23 cellular contexts compared by ENCODE assay signal in the genomic region with DNA sequence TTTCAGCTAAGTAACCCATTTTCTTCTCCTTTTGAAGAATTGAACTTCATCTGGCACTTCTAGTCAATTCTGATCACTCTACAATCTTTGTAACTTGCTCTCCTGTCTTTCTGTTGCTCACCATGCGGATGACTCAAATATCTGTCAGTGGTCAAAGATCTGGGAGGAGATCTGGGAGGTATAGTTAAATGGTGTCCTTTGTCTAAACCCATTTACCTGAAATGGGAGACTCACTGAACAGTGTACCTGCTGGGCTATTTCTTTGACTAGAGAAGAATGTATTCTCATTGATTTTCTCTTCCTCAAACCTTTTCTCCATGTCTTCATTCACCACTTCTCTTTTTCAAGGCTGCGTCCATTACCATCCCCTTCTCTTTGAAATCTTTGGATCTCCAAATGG. TPM values are rescaled to one million over a fixed set of nuclear protein-coding genes. Genes with fewer than 3 reads are reported as not detected.
"Had no signal": no experiment of that assay in that cellular context is flagged by ENCODE, and none has a peak within 500 bp of the region (broad histone marks: within the 10 kb centered on the region; RNA-seq: fewer than 3 reads in every experiment).

No MANE protein-coding gene starts in this region.

- H3K9me3 ChIP-seq: ascending aorta, body of pancreas had no signal

- H3K27ac Mint-ChIP-seq: activated B cell treated with CpG ODN at 0.5 μM for 24 hours; activated CD4-positive, alpha-beta T cell treated with anti-CD3 and anti-CD28 coated beads, Interleukin-2, amount 10 ng/mL, durations not matched to agents 24 days and 14 days; activated CD8-positive, alpha-beta memory T cell treated with anti-CD3 and anti-CD28 coated beads, Interleukin-2, amount 10 ng/mL, durations not matched to agents 7 days and 5 days; activated naive CD8-positive, alpha-beta T cell treated with anti-CD3 and anti-CD28 coated beads, Interleukin-2, amount 50 U/mL, for 24 hours; activated T-cell treated with anti-CD3 and anti-CD28 coated beads, Interleukin-2, amount 50 U/mL, for 24 hours; activated T-helper 1 cell treated with anti-CD3 and anti-CD28 coated beads, Interleukin-12 subunit alpha, Interleukin-12 subunit beta, Interleukin-2, Interleukin-4 antibody, amounts not matched to agents 30 ng/mL and 10 ng/mL and 1 ng/mL, durations not matched to agents 14 hours and 24 hours and 36 hours; T-helper 1 cell treated with Interleukin-12 subunit alpha and Interleukin-12 subunit beta and Interleukin-4 antibody, amounts not matched to agents 30 μg/mL and 1 μg/mL, for 36 hours had no signal

- H3K4me3 Mint-ChIP-seq: activated B cell treated with CpG ODN at 0.5 μM for 24 hours; activated CD4-positive, alpha-beta T cell treated with anti-CD3 and anti-CD28 coated beads, Interleukin-2, amount 10 ng/mL, durations not matched to agents 24 days and 14 days; activated CD8-positive, alpha-beta memory T cell treated with anti-CD3 and anti-CD28 coated beads, Interleukin-2, amount 10 ng/mL, durations not matched to agents 7 days and 5 days; activated naive CD8-positive, alpha-beta T cell treated with anti-CD3 and anti-CD28 coated beads, Interleukin-2, amount 50 U/mL, for 24 hours; activated T-cell treated with anti-CD3 and anti-CD28 coated beads, Interleukin-2, amount 50 U/mL, for 24 hours; activated T-helper 1 cell treated with anti-CD3 and anti-CD28 coated beads, Interleukin-12 subunit alpha, Interleukin-12 subunit beta, Interleukin-2, Interleukin-4 antibody, amounts not matched to agents 30 ng/mL and 10 ng/mL and 1 ng/mL, durations not matched to agents 14 hours and 24 hours and 36 hours; T-helper 1 cell treated with Interleukin-12 subunit alpha and Interleukin-12 subunit beta and Interleukin-4 antibody, amounts not matched to agents 30 μg/mL and 1 μg/mL, for 36 hours had no signal

- H3K9me3 Mint-ChIP-seq: activated CD4-positive, alpha-beta T cell treated with anti-CD3 and anti-CD28 coated beads, Interleukin-2, amount 10 ng/mL, durations not matched to agents 24 days and 14 days; activated naive CD8-positive, alpha-beta T cell treated with anti-CD3 and anti-CD28 coated beads, Interleukin-2, amount 50 U/mL, for 24 hours; activated T-cell treated with anti-CD3 and anti-CD28 coated beads, Interleukin-2, amount 50 U/mL, for 24 hours; activated T-helper 1 cell treated with anti-CD3 and anti-CD28 coated beads, Interleukin-12 subunit alpha, Interleukin-12 subunit beta, Interleukin-2, Interleukin-4 antibody, amounts not matched to agents 30 ng/mL and 10 ng/mL and 1 ng/mL, durations not matched to agents 14 hours and 24 hours and 36 hours; T-helper 1 cell treated with Interleukin-12 subunit alpha and Interleukin-12 subunit beta and Interleukin-4 antibody, amounts not matched to agents 30 μg/mL and 1 μg/mL, for 36 hours had no signal

- ATAC-seq: activated CD8-positive, alpha-beta memory T cell treated with anti-CD3 and anti-CD28 coated beads, Interleukin-2, amount 10 ng/mL, durations not matched to agents 7 days and 5 days; activated naive CD4-positive, alpha-beta T cell treated with anti-CD3 and anti-CD28 coated beads, Interleukin-2, amount 50 U/mL, for 72 hours; activated naive CD8-positive, alpha-beta T cell treated with anti-CD3 and anti-CD28 coated beads, Interleukin-2, amount 50 U/mL, for 24 hours; body of pancreas had no signal

- H3K4me3 ChIP-seq: ascending aorta, body of pancreas, cardiac muscle cell had no signal

- DNase-seq: activated B cell treated with CpG ODN at 0.5 μM for 24 hours; activated CD4-positive, alpha-beta T cell treated with anti-CD3 and anti-CD28 coated beads for 1 hour; activated CD4-positive, alpha-beta T cell treated with anti-CD3 and anti-CD28 coated beads, Interleukin-2, amount 10 ng/mL, durations not matched to agents 24 days and 14 days; activated CD4-positive, alpha-beta T cell treated with anti-CD3 and anti-CD28 coated beads, Interleukin-2, amount 50 U/mL, for 48 hours; activated CD8-positive, alpha-beta memory T cell treated with anti-CD3 and anti-CD28 coated beads, Interleukin-2, amount 10 ng/mL, durations not matched to agents 7 days and 5 days; activated effector memory CD4-positive, alpha-beta T cell treated with Interleukin-2 at 50 U/mL for 16 hours; activated naive CD4-positive, alpha-beta T cell; activated naive CD8-positive, alpha-beta T cell treated with anti-CD3 and anti-CD28 coated beads, Interleukin-2, amount 50 U/mL, for 24 hours; activated T-cell treated with anti-CD3 and anti-CD28 coated beads, Interleukin-2, amount 50 U/mL, for 24 hours; amniotic stem cell; body of pancreas; Kasumi-1; NCI-H1105 treated with DMSO at 0.1 percent for 48 hours; NCI-H1436 treated with DMSO at 0.1 percent for 48 hours; NCI-H2029; NCI-H2107; NCI-H510A treated with DMSO at 0.1 percent for 48 hours; SHP77 treated with DMSO at 0.1 percent for 48 hours had no signal

- H3K4me1 Mint-ChIP-seq: activated B cell treated with CpG ODN at 0.5 μM for 24 hours; activated CD4-positive, alpha-beta T cell treated with anti-CD3 and anti-CD28 coated beads, Interleukin-2, amount 10 ng/mL, durations not matched to agents 24 days and 14 days; activated CD8-positive, alpha-beta memory T cell treated with anti-CD3 and anti-CD28 coated beads, Interleukin-2, amount 10 ng/mL, durations not matched to agents 7 days and 5 days; activated naive CD8-positive, alpha-beta T cell treated with anti-CD3 and anti-CD28 coated beads, Interleukin-2, amount 50 U/mL, for 24 hours had no signal

- H3K36me3 Mint-ChIP-seq: activated CD8-positive, alpha-beta memory T cell treated with anti-CD3 and anti-CD28 coated beads, Interleukin-2, amount 10 ng/mL, durations not matched to agents 7 days and 5 days; activated naive CD4-positive, alpha-beta T cell treated with anti-CD3 and anti-CD28 coated beads, Interleukin-2, amount 50 U/mL, for 72 hours had no signal

- H3K27me3 Mint-ChIP-seq: activated B cell treated with CpG ODN at 0.5 μM for 24 hours; activated CD4-positive, alpha-beta T cell treated with anti-CD3 and anti-CD28 coated beads, Interleukin-2, amount 10 ng/mL, durations not matched to agents 24 days and 14 days; activated CD8-positive, alpha-beta memory T cell treated with anti-CD3 and anti-CD28 coated beads, Interleukin-2, amount 10 ng/mL, durations not matched to agents 7 days and 5 days; activated naive CD8-positive, alpha-beta T cell treated with anti-CD3 and anti-CD28 coated beads, Interleukin-2, amount 50 U/mL, for 24 hours; activated T-cell treated with anti-CD3 and anti-CD28 coated beads, Interleukin-2, amount 50 U/mL, for 24 hours had no signal

- H3K36me3 ChIP-seq: ascending aorta, cardiac muscle cell had no signal

- H3K27me3 ChIP-seq: ascending aorta, body of pancreas, cardiac muscle cell had no signal

- H3K4me1 ChIP-seq: ascending aorta, body of pancreas had no signal

- H3K27ac ChIP-seq: ascending aorta, body of pancreas, cardiac muscle cell had no signal

RNA-seq across cellular contexts. Expression of a gene that starts 42.0 kb away (rescaled TPM):
- total RNA-seq: activated CD4-positive, alpha-beta T cell treated with anti-CD3 and anti-CD28 coated beads, Interleukin-2, amount 10 ng/mL, durations not matched to agents 24 days and 14 days; activated CD8-positive, alpha-beta memory T cell treated with anti-CD3 and anti-CD28 coated beads, Interleukin-2, amount 10 ng/mL, durations not matched to agents 7 days and 5 days; activated T-helper 1 cell treated with anti-CD3 and anti-CD28 coated beads, Interleukin-12 subunit alpha, Interleukin-12 subunit beta, Interleukin-2, Interleukin-4 antibody, amounts not matched to agents 30 ng/mL and 10 ng/mL and 1 ng/mL, durations not matched to agents 14 hours and 24 hours and 36 hours had no signal
